Comparison of ENCODE assay signal across 11 cellular contexts in the genomic region with DNA sequence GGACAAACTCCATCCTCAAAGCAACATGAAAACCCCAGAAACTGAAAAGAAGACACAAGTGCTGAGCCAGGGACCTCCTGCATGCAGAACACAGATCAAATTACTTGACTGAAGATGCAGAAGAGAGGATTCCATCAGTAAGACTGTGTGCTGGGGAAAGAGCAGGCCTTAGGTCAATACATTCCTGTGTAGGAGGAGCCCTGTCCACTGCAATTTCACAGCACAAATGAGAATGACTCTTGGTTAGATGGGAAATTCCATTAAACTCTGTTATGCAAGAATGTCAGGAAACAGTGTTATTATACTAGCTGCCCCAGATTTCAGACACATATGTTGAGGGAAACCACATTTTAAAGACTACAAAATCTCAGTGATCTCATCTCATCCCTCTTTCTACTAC. TPM values are rescaled to one million over a fixed set of nuclear protein-coding genes. Genes with fewer than 3 reads are reported as not detected.
A peak's percentile ranks its signal among the peaks of the same experiment; 100 is the strongest.
DNase-seq lines count a peak whose midpoint lies in the region; ATAC-seq and TF ChIP-seq lines count a peak whose summit lies in the region.
"Had no signal": no experiment of that assay in that cellular context is flagged by ENCODE, and none has a peak within 500 bp of the region (broad histone marks: within the 10 kb centered on the region; RNA-seq: fewer than 3 reads in every experiment).

No MANE protein-coding gene starts in this region.

- no peak overlapping the region; the same call in 1 of the 2 replicates for H3K4me3 Mint-ChIP-seq in WTC11

- POLR2A ChIA-PET in WTC11 (lab: Charles Lee), result no interaction called here

- H3K9me3 ChIP-seq in cardiac muscle cell (ENCODE audit: low read depth) (no peaks in the 10 kb centered on the region), ascending aorta (peaks cover 0 to 13% of the 10 kb centered on the region in 2 donors)
- H3K9me3 ChIP-seq: neutrophil had no signal

- H3K36me3 ChIP-seq in cardiac muscle cell (no peaks in the 10 kb centered on the region), ascending aorta (no peaks in the 10 kb centered on the region)
- H3K36me3 ChIP-seq: neutrophil had no signal

- H3K4me3 ChIP-seq in cardiac muscle cell, result no peak overlapping the region
- H3K4me3 ChIP-seq in ascending aorta, result no peak overlapping the region
- H3K4me3 ChIP-seq: coronary artery had no signal

- H3K27ac Mint-ChIP-seq in WTC11, result peak overlapping the region; percentile 87

- H3K9me3 Mint-ChIP-seq in WTC11, result peaks cover 28% of the 10 kb centered on the region

- TF ChIP-seq CTCF in WTC11 (IDR thresholded peaks at IDR 0.05) (no peak), cardiac muscle cell (IDR thresholded peaks at IDR 0.05; ENCODE audit: low read depth, low read length) (no peak), ascending aorta (IDR thresholded peaks at IDR 0.05) (no peak)

- no peaks in the 10 kb centered on the region for H3K27me3 Mint-ChIP-seq in WTC11 (ENCODE audit: low read depth)

- ATAC-seq in WTC11 (peak; percentile 91), sciatic nerve (peak; percentile 91), GM21576 (IDR thresholded peaks at IDR 0.05; ENCODE audit: unreplicated experiment) (no peak), HG03520 (IDR thresholded peaks at IDR 0.05; ENCODE audit: unreplicated experiment) (no peak)
- ATAC-seq: stimulated activated naive CD8-positive, alpha-beta T cell treated with anti-CD3 and anti-CD28 coated beads, Interleukin-15, Interleukin-2, amounts not matched to agents 100 U/mL and 50 U/mL, for 24 hours had no signal

- no peaks in the 10 kb centered on the region for H3K4me1 ChIP-seq in cardiac muscle cell (ENCODE audit: low read depth)
- H3K4me1 ChIP-seq in ascending aorta, result peaks cover 7 to 26% of the 10 kb centered on the region in 2 donors

- DNase-seq in ELF-1 (ENCODE audit: low read depth, low spot score) (peak; percentile 18), WTC11 (ENCODE audit: low spot score) (no peak), cardiac muscle cell (ENCODE audit: low read depth in 1 of 2, low spot score in 1 of 2) (peak; percentile 42 to 97), sciatic nerve (ENCODE audit: low spot score) (no peak), ascending aorta (ENCODE audit: low spot score in 2 of 2) (no peak)
- no peak for DNase-seq in activated CD4-positive, alpha-beta T cell treated with anti-CD3 and anti-CD28 coated beads for 1 hour
- DNase-seq: stimulated activated naive CD8-positive, alpha-beta T cell treated with anti-CD3 and anti-CD28 coated beads, Interleukin-15, Interleukin-2, amounts not matched to agents 100 U/mL and 50 U/mL, for 24 hours had no signal

- intact Hi-C loops in sciatic nerve (cut with DNase I) (no loop called here), ascending aorta (cut with DNase I) (loop anchor here (1.0 kb wide), 1 partner anchor 48 kb away; no protein-coding TSS in a partner anchor)

- H3K36me3 Mint-ChIP-seq in WTC11, result peaks cover 20% of the 10 kb centered on the region

- H3K27ac ChIP-seq in cardiac muscle cell (no peak overlapping the region), ascending aorta (peak overlapping the region in 1 of 2 donors; percentile 50)
- H3K27ac ChIP-seq: neutrophil had no signal

- no peaks in the 10 kb centered on the region for H3K27me3 ChIP-seq in cardiac muscle cell
- H3K27me3 ChIP-seq in ascending aorta, result no peaks in the 10 kb centered on the region
- H3K27me3 ChIP-seq: neutrophil had no signal

- CTCF ChIA-PET in WTC11 (lab: Charles Lee), result no interaction called here

- peaks cover 52% of the 10 kb centered on the region for H3K4me1 Mint-ChIP-seq in WTC11

TF ChIP-seq in WTC11, 78 proteins besides CTCF, POLR2A, EP300 and RAD21:
- TF ChIP-seq NFATC4 (CRISPR knock-in tag; IDR thresholded peaks at IDR 0.05) (no peak), GRHL2 (CRISPR knock-in tag; IDR thresholded peaks at IDR 0.05; ENCODE audit: insufficient replicate concordance, severe bottlenecking) (no peak), HMGXB4 (CRISPR knock-in tag; IDR thresholded peaks at IDR 0.05) (no peak), NFYB (CRISPR knock-in tag; conservative IDR thresholded peaks at IDR 0.05; ENCODE audit: low read depth) (no peak), ZNF423 (CRISPR knock-in tag; IDR thresholded peaks at IDR 0.05) (no peak)
- TF ChIP-seq, protein P1, sequence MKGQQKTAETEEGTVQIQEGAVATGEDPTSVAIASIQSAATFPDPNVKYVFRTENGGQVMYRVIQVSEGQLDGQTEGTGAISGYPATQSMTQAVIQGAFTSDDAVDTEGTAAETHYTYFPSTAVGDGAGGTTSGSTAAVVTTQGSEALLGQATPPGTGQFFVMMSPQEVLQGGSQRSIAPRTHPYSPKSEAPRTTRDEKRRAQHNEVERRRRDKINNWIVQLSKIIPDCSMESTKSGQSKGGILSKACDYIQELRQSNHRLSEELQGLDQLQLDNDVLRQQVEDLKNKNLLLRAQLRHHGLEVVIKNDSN (CRISPR knock-in tag; IDR thresholded peaks at IDR 0.05), result no peak
- TF ChIP-seq, protein P2, sequence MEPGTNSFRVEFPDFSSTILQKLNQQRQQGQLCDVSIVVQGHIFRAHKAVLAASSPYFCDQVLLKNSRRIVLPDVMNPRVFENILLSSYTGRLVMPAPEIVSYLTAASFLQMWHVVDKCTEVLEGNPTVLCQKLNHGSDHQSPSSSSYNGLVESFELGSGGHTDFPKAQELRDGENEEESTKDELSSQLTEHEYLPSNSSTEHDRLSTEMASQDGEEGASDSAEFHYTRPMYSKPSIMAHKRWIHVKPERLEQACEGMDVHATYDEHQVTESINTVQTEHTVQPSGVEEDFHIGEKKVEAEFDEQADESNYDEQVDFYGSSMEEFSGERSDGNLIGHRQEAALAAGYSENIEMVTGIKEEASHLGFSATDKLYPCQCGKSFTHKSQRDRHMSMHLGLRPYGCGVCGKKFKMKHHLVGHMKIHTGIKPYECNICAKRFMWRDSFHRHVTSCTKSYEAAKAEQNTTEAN (CRISPR knock-in tag; IDR thresholded peaks at IDR 0.05), result no peak

RNA-seq across cellular contexts. Expression of gene FSTL1, which starts 48.2 kb away (rescaled TPM):
- 271 to 286 TPM (median 272 TPM) in 3 replicates for total RNA-seq in WTC11 (2021)
- total RNA-seq in cardiac muscle cell, result 241 and 353 TPM in 2 replicates
- 142 and 253 TPM in 2 replicates for polyA plus RNA-seq in cardiac muscle cell
- total RNA-seq in sciatic nerve, result 480 TPM
- total RNA-seq in ascending aorta, result 790 TPM

Comparison
In these comparisons a context has a peak if more than half of its experiments do, and no peak if none do; other contexts are left out.
1. DNase-seq: peak in ELF-1 (single experiment) and cardiac muscle cell (2 of 2); none in WTC11 (single experiment), sciatic nerve (single experiment), activated CD4-positive, alpha-beta T cell treated with anti-CD3 and anti-CD28 coated beads for 1 hour (single experiment) and ascending aorta (0 of 2).
2. ATAC-seq: peak in WTC11 (single experiment) and sciatic nerve (single experiment); none in GM21576 (single experiment) and HG03520 (single experiment).